In genomic region chr6:118400098-118400497, GRCh38 we compare ENCODE assay signal across 38 cellular contexts.
"Had no signal": no experiment of that assay in that cellular context is flagged by ENCODE, and none has a peak within 500 bp of the region (broad histone marks: within the 10 kb centered on the region; RNA-seq: fewer than 3 reads in every experiment).

No MANE protein-coding gene starts in this region.

- H3K27me3 ChIP-seq: adrenal gland, body of pancreas, brain microvascular endothelial cell, breast epithelium had no signal

- H3K4me1 Mint-ChIP-seq: activated B cell treated with CpG ODN at 0.5 μM for 24 hours; activated CD4-positive, alpha-beta T cell treated with anti-CD3 and anti-CD28 coated beads, Interleukin-2, amount 10 ng/mL, durations not matched to agents 24 days and 14 days; activated naive CD8-positive, alpha-beta T cell treated with anti-CD3 and anti-CD28 coated beads for 36 hours; activated T-helper 17 cell treated with anti-CD3 and anti-CD28 coated beads, Interleukin-2, amount 50 U/mL, for 72 hours had no signal

- H3K9me3 ChIP-seq: adrenal gland, body of pancreas, breast epithelium had no signal

- H3K27ac ChIP-seq: adrenal gland, body of pancreas, brain microvascular endothelial cell, breast epithelium, VCaP had no signal

- H3K36me3 ChIP-seq: adrenal gland, brain microvascular endothelial cell, breast epithelium had no signal

- H3K9me3 Mint-ChIP-seq: activated B cell treated with CpG ODN at 0.5 μM for 24 hours; activated CD4-positive, alpha-beta memory T cell treated with anti-CD3 and anti-CD28 coated beads for 36 hours; activated CD4-positive, alpha-beta T cell treated with anti-CD3 and anti-CD28 coated beads, Interleukin-2, amount 10 ng/mL, durations not matched to agents 24 days and 14 days; activated CD8-positive, alpha-beta T cell treated with anti-CD3 and anti-CD28 coated beads for 36 hours; activated naive CD4-positive, alpha-beta T cell treated with anti-CD3 and anti-CD28 coated beads for 36 hours; activated naive CD4-positive, alpha-beta T cell treated with anti-CD3 and anti-CD28 coated beads, Interleukin-2, amount 50 U/mL, for 72 hours; activated naive CD8-positive, alpha-beta T cell treated with anti-CD3 and anti-CD28 coated beads for 36 hours; activated T-cell treated with anti-CD3 and anti-CD28 coated beads, Interleukin-2, amount 50 U/mL, for 4 hours; activated T-cell treated with anti-CD3 and anti-CD28 coated beads, Interleukin-2, amount 50 U/mL, for 72 hours; activated T-helper 1 cell treated with anti-CD3 and anti-CD28 coated beads, Interleukin-12 subunit alpha, Interleukin-12 subunit beta, Interleukin-2, Interleukin-4 antibody, amounts not matched to agents 30 ng/mL and 10 ng/mL and 1 ng/mL, durations not matched to agents 14 hours and 24 hours and 36 hours; activated T-helper 17 cell treated with anti-CD3 and anti-CD28 coated beads, Interleukin-2, amount 50 U/mL, for 72 hours; T-helper 1 cell treated with Interleukin-12 subunit alpha and Interleukin-12 subunit beta and Interleukin-4 antibody, amounts not matched to agents 30 μg/mL and 1 μg/mL, for 36 hours; T-helper 2 cell treated with Interferon-gamma antibody and Interleukin-4, amounts not matched to agents 5 μg/mL and 100 μg/mL, for 36 hours had no signal

- DNase-seq: activated B cell treated with CpG ODN at 0.5 μM for 24 hours; activated CD4-positive, alpha-beta memory T cell treated with anti-CD3 and anti-CD28 coated beads for 36 hours; activated CD4-positive, alpha-beta T cell treated with anti-CD3 and anti-CD28 coated beads for 4 hours; activated CD4-positive, alpha-beta T cell treated with anti-CD3 and anti-CD28 coated beads, Interleukin-2, amount 10 ng/mL, durations not matched to agents 24 days and 14 days; activated CD4-positive, alpha-beta T cell treated with anti-CD3 and anti-CD28 coated beads, Interleukin-2, amount 50 U/mL, for 1 hour; activated CD4-positive, alpha-beta T cell treated with anti-CD3 and anti-CD28 coated beads, Interleukin-2, amount 50 U/mL, for 4 hours; activated CD4-positive, CD25-positive, alpha-beta regulatory T cell treated with anti-CD3 and anti-CD28 coated beads, Interleukin-2, amount 50 U/mL, for 72 hours; activated CD8-positive, alpha-beta memory T cell treated with anti-CD3 and anti-CD28 coated beads, Interleukin-2, amount 50 U/mL, for 4 hours; activated CD8-positive, alpha-beta T cell treated with anti-CD3 and anti-CD28 coated beads for 36 hours; activated effector memory CD4-positive, alpha-beta T cell treated with anti-CD3 and anti-CD28 coated beads, Interleukin-2, amount 50 U/mL, for 16 hours; activated gamma-delta T cell treated with Interleukin-2 at 50 U/mL for 16 hours; activated naive CD4-positive, alpha-beta T cell; activated naive CD4-positive, alpha-beta T cell treated with anti-CD3 and anti-CD28 coated beads for 36 hours; activated naive CD4-positive, alpha-beta T cell treated with anti-CD3 and anti-CD28 coated beads, Interleukin-2, amount 50 U/mL, for 16 hours; activated naive CD8-positive, alpha-beta T cell treated with anti-CD3 and anti-CD28 coated beads for 36 hours; activated T-cell treated with anti-CD3 and anti-CD28 coated beads for 4 hours; activated T-cell treated with anti-CD3 and anti-CD28 coated beads, Interleukin-2, amount 50 U/mL, for 1 hour; activated T-cell treated with anti-CD3 and anti-CD28 coated beads, Interleukin-2, amount 50 U/mL, for 4 hours; activated T-cell treated with anti-CD3 and anti-CD28 coated beads, Interleukin-2, amount 50 U/mL, for 72 hours; adrenal gland; amniotic stem cell; aorta; body of pancreas; brain microvascular endothelial cell; central memory CD4-positive, alpha-beta T cell; SW 1271; T-helper 1 cell; T-helper 2 cell; T-helper 9 cell had no signal

- H3K4me3 Mint-ChIP-seq: activated B cell treated with CpG ODN at 0.5 μM for 24 hours; activated CD4-positive, alpha-beta memory T cell treated with anti-CD3 and anti-CD28 coated beads for 36 hours; activated CD4-positive, alpha-beta T cell treated with anti-CD3 and anti-CD28 coated beads, Interleukin-2, amount 10 ng/mL, durations not matched to agents 24 days and 14 days; activated CD8-positive, alpha-beta T cell treated with anti-CD3 and anti-CD28 coated beads for 36 hours; activated naive CD4-positive, alpha-beta T cell treated with anti-CD3 and anti-CD28 coated beads for 36 hours; activated naive CD8-positive, alpha-beta T cell treated with anti-CD3 and anti-CD28 coated beads for 36 hours; activated T-cell treated with anti-CD3 and anti-CD28 coated beads, Interleukin-2, amount 50 U/mL, for 4 hours; activated T-cell treated with anti-CD3 and anti-CD28 coated beads, Interleukin-2, amount 50 U/mL, for 72 hours; activated T-helper 1 cell treated with anti-CD3 and anti-CD28 coated beads, Interleukin-12 subunit alpha, Interleukin-12 subunit beta, Interleukin-2, Interleukin-4 antibody, amounts not matched to agents 30 ng/mL and 10 ng/mL and 1 ng/mL, durations not matched to agents 14 hours and 24 hours and 36 hours; activated T-helper 17 cell treated with anti-CD3 and anti-CD28 coated beads, Interleukin-2, amount 50 U/mL, for 72 hours; T-helper 1 cell treated with Interleukin-12 subunit alpha and Interleukin-12 subunit beta and Interleukin-4 antibody, amounts not matched to agents 30 μg/mL and 1 μg/mL, for 36 hours; T-helper 2 cell treated with Interferon-gamma antibody and Interleukin-4, amounts not matched to agents 5 μg/mL and 100 μg/mL, for 36 hours had no signal

- H3K27ac Mint-ChIP-seq: activated B cell treated with CpG ODN at 0.5 μM for 24 hours; activated CD4-positive, alpha-beta memory T cell treated with anti-CD3 and anti-CD28 coated beads for 36 hours; activated CD4-positive, alpha-beta T cell treated with anti-CD3 and anti-CD28 coated beads, Interleukin-2, amount 10 ng/mL, durations not matched to agents 24 days and 14 days; activated CD8-positive, alpha-beta T cell treated with anti-CD3 and anti-CD28 coated beads for 36 hours; activated naive CD4-positive, alpha-beta T cell treated with anti-CD3 and anti-CD28 coated beads for 36 hours; activated naive CD4-positive, alpha-beta T cell treated with anti-CD3 and anti-CD28 coated beads, Interleukin-2, amount 50 U/mL, for 72 hours; activated naive CD8-positive, alpha-beta T cell treated with anti-CD3 and anti-CD28 coated beads for 36 hours; activated T-cell treated with anti-CD3 and anti-CD28 coated beads, Interleukin-2, amount 50 U/mL, for 72 hours; activated T-helper 1 cell treated with anti-CD3 and anti-CD28 coated beads, Interleukin-12 subunit alpha, Interleukin-12 subunit beta, Interleukin-2, Interleukin-4 antibody, amounts not matched to agents 30 ng/mL and 10 ng/mL and 1 ng/mL, durations not matched to agents 14 hours and 24 hours and 36 hours; activated T-helper 17 cell treated with anti-CD3 and anti-CD28 coated beads, Interleukin-2, amount 50 U/mL, for 72 hours; T-helper 1 cell treated with Interleukin-12 subunit alpha and Interleukin-12 subunit beta and Interleukin-4 antibody, amounts not matched to agents 30 μg/mL and 1 μg/mL, for 36 hours; T-helper 2 cell treated with Interferon-gamma antibody and Interleukin-4, amounts not matched to agents 5 μg/mL and 100 μg/mL, for 36 hours had no signal

- H3K4me3 ChIP-seq: adrenal gland, body of pancreas, breast epithelium had no signal

- H3K27me3 Mint-ChIP-seq: activated B cell treated with CpG ODN at 0.5 μM for 24 hours; activated CD4-positive, alpha-beta memory T cell treated with anti-CD3 and anti-CD28 coated beads for 36 hours; activated CD4-positive, alpha-beta T cell treated with anti-CD3 and anti-CD28 coated beads, Interleukin-2, amount 10 ng/mL, durations not matched to agents 24 days and 14 days; activated CD8-positive, alpha-beta T cell treated with anti-CD3 and anti-CD28 coated beads for 36 hours; activated naive CD8-positive, alpha-beta T cell treated with anti-CD3 and anti-CD28 coated beads for 36 hours; activated T-helper 17 cell treated with anti-CD3 and anti-CD28 coated beads, Interleukin-2, amount 50 U/mL, for 72 hours had no signal

- ATAC-seq: activated CD8-positive, alpha-beta T cell treated with anti-CD3 and anti-CD28 coated beads for 36 hours; activated naive CD4-positive, alpha-beta T cell treated with anti-CD3 and anti-CD28 coated beads, Interleukin-2, amount 50 U/mL, for 72 hours; activated T-cell treated with anti-CD3 and anti-CD28 coated beads, Interleukin-2, amount 50 U/mL, for 4 hours; activated T-cell treated with anti-CD3 and anti-CD28 coated beads, Interleukin-2, amount 50 U/mL, for 72 hours; activated T-helper 17 cell treated with anti-CD3 and anti-CD28 coated beads, Interleukin-2, amount 50 U/mL, for 72 hours; body of pancreas had no signal

- H3K36me3 Mint-ChIP-seq: activated CD4-positive, alpha-beta memory T cell treated with anti-CD3 and anti-CD28 coated beads for 36 hours; activated naive CD4-positive, alpha-beta T cell treated with anti-CD3 and anti-CD28 coated beads, Interleukin-2, amount 50 U/mL, for 72 hours had no signal

- H3K4me1 ChIP-seq: adrenal gland, body of pancreas, breast epithelium had no signal

- FAIRE-seq: astrocyte, TTC549 had no signal
